26 cellular contexts compared by ENCODE assay signal in genomic region chr9:115777610-115778009, GRCh38.
"Had no signal": no experiment of that assay in that cellular context is flagged by ENCODE, and none has a peak within 500 bp of the region (broad histone marks: within the 10 kb centered on the region; RNA-seq: fewer than 3 reads in every experiment).

No MANE protein-coding gene starts in this region.

- H3K36me3 Mint-ChIP-seq: mesothelial cell of epicardium; naive B cell; natural killer cell treated with Interleukin-12 subunit alpha and Interleukin-12 subunit beta and Interleukin-15 and Interleukin-18, amount 100 ng/mL, for 72 hours; neural progenitor cell; stimulated activated effector memory CD8-positive, alpha-beta T cell treated with anti-CD3 and anti-CD28 coated beads, Interleukin-12 subunit alpha, Interleukin-12 subunit beta, amount 100 ng/mL, for 72 hours; type B pancreatic cell had no signal

- H3K4me3 ChIP-seq: dorsolateral prefrontal cortex, gastroesophageal sphincter, heart left ventricle, hepatocyte, left lung, mucosa of descending colon, neural progenitor cell, prostate gland, right atrium auricular region, sigmoid colon, testis, tibial artery had no signal

- H3K27ac Mint-ChIP-seq: mesothelial cell of epicardium; naive B cell; natural killer cell treated with Interleukin-12 subunit alpha and Interleukin-12 subunit beta and Interleukin-15 and Interleukin-18, amount 100 ng/mL, for 72 hours; neural progenitor cell; stimulated activated effector memory CD8-positive, alpha-beta T cell treated with anti-CD3 and anti-CD28 coated beads, Interleukin-12 subunit alpha, Interleukin-12 subunit beta, amount 100 ng/mL, for 72 hours; type B pancreatic cell had no signal

- H3K9me3 ChIP-seq: gastroesophageal sphincter, heart left ventricle, left lung, mucosa of descending colon, prostate gland, right atrium auricular region, sigmoid colon, testis, tibial artery had no signal

- H2AFZ ChIP-seq: hepatocyte, neural progenitor cell had no signal

- ATAC-seq: foreskin keratinocyte; gastroesophageal sphincter; heart left ventricle; left lung; mucosa of descending colon; natural killer cell treated with Interleukin-12 subunit alpha and Interleukin-12 subunit beta and Interleukin-15 and Interleukin-18, amount 100 ng/mL, for 72 hours; stimulated activated effector memory CD8-positive, alpha-beta T cell treated with anti-CD3 and anti-CD28 coated beads, Interleukin-12 subunit alpha, Interleukin-12 subunit beta, amount 100 ng/mL, for 72 hours; stimulated activated naive CD8-positive, alpha-beta T cell treated with anti-CD3 and anti-CD28 coated beads, Interleukin-15, Interleukin-2, amounts not matched to agents 100 U/mL and 50 U/mL, for 24 hours had no signal

- H3K4me1 ChIP-seq: foreskin keratinocyte, gastroesophageal sphincter, heart left ventricle, left lung, prostate gland, right atrium auricular region, sigmoid colon, testis, tibial artery had no signal

- H3K9ac ChIP-seq: neural progenitor cell had no signal

- H3K79me2 ChIP-seq: hepatocyte had no signal

- H3K4me3 Mint-ChIP-seq: mesothelial cell of epicardium; naive B cell; natural killer cell treated with Interleukin-12 subunit alpha and Interleukin-12 subunit beta and Interleukin-15 and Interleukin-18, amount 100 ng/mL, for 72 hours; neural progenitor cell; stimulated activated effector memory CD8-positive, alpha-beta T cell treated with anti-CD3 and anti-CD28 coated beads, Interleukin-12 subunit alpha, Interleukin-12 subunit beta, amount 100 ng/mL, for 72 hours; type B pancreatic cell had no signal

- H3K9me3 Mint-ChIP-seq: neural progenitor cell, type B pancreatic cell had no signal

- H3K4me2 ChIP-seq: hepatocyte, neural progenitor cell had no signal

- H3K27me3 Mint-ChIP-seq: naive B cell; natural killer cell treated with Interleukin-12 subunit alpha and Interleukin-12 subunit beta and Interleukin-15 and Interleukin-18, amount 100 ng/mL, for 72 hours had no signal

- H3K27me3 ChIP-seq: foreskin keratinocyte, gastroesophageal sphincter, heart left ventricle, hepatocyte, left lung, neural progenitor cell, right atrium auricular region, sigmoid colon, testis, tibial artery had no signal

- H3K4me1 Mint-ChIP-seq: mesothelial cell of epicardium; naive B cell; stimulated activated effector memory CD8-positive, alpha-beta T cell treated with anti-CD3 and anti-CD28 coated beads, Interleukin-12 subunit alpha, Interleukin-12 subunit beta, amount 100 ng/mL, for 72 hours had no signal

- H3K27ac ChIP-seq: dorsolateral prefrontal cortex, foreskin keratinocyte, gastroesophageal sphincter, heart left ventricle, hepatocyte, left lung, neural progenitor cell, prostate gland, right atrium auricular region, sigmoid colon, testis, tibial artery had no signal

- H3K36me3 ChIP-seq: gastroesophageal sphincter, heart left ventricle, left lung, neural progenitor cell, prostate gland, right atrium auricular region, sigmoid colon, tibial artery had no signal

- DNase-seq: dorsolateral prefrontal cortex; effector CD4-positive, alpha-beta T cell; foreskin keratinocyte; heart left ventricle; kidney; left lung; mesenchymal stem cell; mucosa of descending colon; naive B cell; nucleus accumbens; sigmoid colon; stimulated activated CD4-positive, alpha-beta T cell treated with anti-CD3 and anti-CD28 coated beads, Interleukin-2, amount 100 ng/mL, for 24 hours; stimulated activated CD4-positive, alpha-beta T cell treated with anti-CD3 and anti-CD28 coated beads, Interleukin-4, amount 100 ng/mL, for 24 hours; stimulated activated naive CD8-positive, alpha-beta T cell treated with anti-CD3 and anti-CD28 coated beads, Interleukin-15, Interleukin-2, amounts not matched to agents 100 U/mL and 50 U/mL, for 24 hours; substantia nigra; testis; tibial artery had no signal
